35 cellular contexts compared by ENCODE assay signal in genomic region chr17:78849026-78849425, GRCh38. TPM values are rescaled to one million over a fixed set of nuclear protein-coding genes. Genes with fewer than 3 reads are reported as not detected.
DNase-seq lines count a peak whose midpoint lies in the region; ATAC-seq and TF ChIP-seq lines count a peak whose summit lies in the region.
"Had no signal": no experiment of that assay in that cellular context is flagged by ENCODE, and none has a peak within 500 bp of the region (broad histone marks: within the 10 kb centered on the region; RNA-seq: fewer than 3 reads in every experiment).

No MANE protein-coding gene starts in this region.

- H3K36me3 ChIP-seq in SK-N-SH (replicated peaks in 1 of 2; ENCODE audit: control insufficient read depth in 1 of 2, insufficient read depth in 2 of 2, low read length in 1 of 2) (peaks cover 14 to 18% of the 10 kb centered on the region in 2 experiments), osteoblast (ENCODE audit: insufficient read depth, low read length) (peaks cover 14% of the 10 kb centered on the region), brain microvascular endothelial cell (replicated peaks) (peaks cover 14% of the 10 kb centered on the region)
- H3K36me3 ChIP-seq: BE2C had no signal

- H3K9me3 ChIP-seq in SK-N-SH (no peaks in the 10 kb centered on the region), osteoblast (ENCODE audit: low read depth, low read length) (no peaks in the 10 kb centered on the region)
- H3K9me3 ChIP-seq: A549; BE2C; BLaER1; BLaER1 treated with 17β-estradiol and CSF1 and Interleukin-3, amounts not matched to agents 10 nM and 100 nM; Caco-2 had no signal

- H3K4me1 ChIP-seq in SK-N-SH (ENCODE audit: control insufficient read depth in 1 of 2, insufficient read depth in 2 of 2, low read depth in 1 of 2, low read length in 1 of 2) (no peaks in the 10 kb centered on the region), osteoblast (ENCODE audit: insufficient read depth, low read length) (peaks cover 8% of the 10 kb centered on the region)
- H3K4me1 ChIP-seq: A549, BE2C, Caco-2 had no signal

- peaks cover 3% of the 10 kb centered on the region; the same call in 1 of the 2 replicates for H3K9me3 Mint-ChIP-seq in HFFc6
- no peaks in the 10 kb centered on the region for H3K9me3 Mint-ChIP-seq in progenitor cell of endocrine pancreas (ENCODE audit: low read depth)
- no peaks in the 10 kb centered on the region for H3K9me3 Mint-ChIP-seq in WTC11
- H3K9me3 Mint-ChIP-seq: CD14-positive monocyte; CD4-positive, alpha-beta memory T cell; CD4-positive, alpha-beta T cell; CD4-positive, CD25-positive, alpha-beta regulatory T cell; CD8-positive, alpha-beta memory T cell; CD8-positive, alpha-beta T cell had no signal

- H2AFZ ChIP-seq in SK-N-SH (ENCODE audit: low read depth): no peak overlapping the region
- no peak overlapping the region for H2AFZ ChIP-seq in osteoblast (ENCODE audit: low read length)

- in situ Hi-C loops in brain microvascular endothelial cell (cut with HindIII; ENCODE audit: low pct_ligation_motif_present, low sequenced_read_pairs): no loop called here

- TF ChIP-seq CTCF in SK-N-SH (IDR thresholded peaks at IDR 0.05) (no peak), HFFc6 (IDR thresholded peaks at IDR 0.05) (no peak), osteoblast (IDR thresholded peaks at IDR 0.05; ENCODE audit: extremely low read depth, low read depth, low read length) (no peak), progenitor cell of endocrine pancreas (IDR thresholded peaks at IDR 0.05; ENCODE audit: unreplicated experiment) (no peak), brain microvascular endothelial cell (IDR thresholded peaks at IDR 0.05; ENCODE audit: low read depth, low read length, missing control alignments) (no peak), WTC11 (IDR thresholded peaks at IDR 0.05) (no peak)

- peaks cover 9% of the 10 kb centered on the region for H3K27me3 Mint-ChIP-seq in HFFc6 (ENCODE audit: insufficient read depth)
- H3K27me3 Mint-ChIP-seq in progenitor cell of endocrine pancreas: no peaks in the 10 kb centered on the region
- no peaks in the 10 kb centered on the region for H3K27me3 Mint-ChIP-seq in WTC11 (ENCODE audit: low read depth)
- H3K27me3 Mint-ChIP-seq: B cell; CD4-positive, alpha-beta memory T cell; CD4-positive, alpha-beta T cell; CD4-positive, CD25-positive, alpha-beta regulatory T cell had no signal

- no peaks in the 10 kb centered on the region for H3K79me2 ChIP-seq in SK-N-SH (ENCODE audit: insufficient read depth)
- H3K79me2 ChIP-seq in osteoblast (ENCODE audit: insufficient read depth, low read length): no peaks in the 10 kb centered on the region

- H3K27ac Mint-ChIP-seq in HFFc6 (0 out of 2 replicates have a peak overlapping the region, but pooled peaks have one; percentile 16), progenitor cell of endocrine pancreas (peak overlapping the region; percentile 7), WTC11 (no peak overlapping the region)
- H3K27ac Mint-ChIP-seq: B cell; CD4-positive, alpha-beta memory T cell; CD4-positive, alpha-beta T cell; CD4-positive, CD25-positive, alpha-beta regulatory T cell; CD8-positive, alpha-beta memory T cell; CD8-positive, alpha-beta T cell had no signal

- POLR2A ChIA-PET in SK-N-SH (lab: Yijun Ruan, JAX): no interaction called here
- POLR2A ChIA-PET in WTC11 (lab: Charles Lee): no interaction called here

- DNase-seq in SK-N-SH (no peak), HFFc6 (no peak), osteoblast (ENCODE audit: insufficient read length, low spot score, missing footprints) (peak; percentile 53), progenitor cell of endocrine pancreas (ENCODE audit: low spot score, unreplicated experiment) (no peak), brain microvascular endothelial cell (no peak), WTC11 (ENCODE audit: low spot score) (no peak), NCI-H2227 treated with DMSO at 0.1 percent for 48 hours (lab: John Stamatoyannopoulos, UW) (no peak)
- DNase-seq: 8988T; ACHN; AML-193; BE2C; C1 segment of cervical spinal cord; Caco-2; Calu3; CD4-positive, alpha-beta memory T cell; CD4-positive, alpha-beta T cell; CD4-positive, CD25-positive, alpha-beta regulatory T cell; CD8-positive, alpha-beta memory T cell; CD8-positive, alpha-beta T cell; COR-L47; DMS 273 treated with DMSO at 0.1 percent for 48 hours; DMS153; DMS53; DMS79; DMS79 treated with DMSO at 0.1 percent for 48 hours; DND-41; EL had no signal

- H3K4me1 Mint-ChIP-seq in HFFc6 (ENCODE audit: low read depth) (peaks cover 10% of the 10 kb centered on the region), progenitor cell of endocrine pancreas (ENCODE audit: low read depth) (no peaks in the 10 kb centered on the region), WTC11 (peaks cover 2% of the 10 kb centered on the region; the same call in 1 of the 2 replicates)

- no peak overlapping the region for H3K9ac ChIP-seq in SK-N-SH
- H3K9ac ChIP-seq: BLaER1; BLaER1 treated with 17β-estradiol and CSF1 and Interleukin-3, amounts not matched to agents 10 nM and 100 nM had no signal

- H4K20me1 ChIP-seq in SK-N-SH (ENCODE audit: insufficient read depth): no peaks in the 10 kb centered on the region
- peaks cover under 1% of the 10 kb centered on the region for H4K20me1 ChIP-seq in osteoblast (ENCODE audit: insufficient read depth, low read length)
- H4K20me1 ChIP-seq: BLaER1 had no signal

- no peak overlapping the region for H3K27ac ChIP-seq in SK-N-SH (ENCODE audit: low read depth in 2 of 2, low read length in 1 of 2)
- H3K27ac ChIP-seq in osteoblast (ENCODE audit: low read depth, low read length): no peak overlapping the region
- no peak overlapping the region for H3K27ac ChIP-seq in brain microvascular endothelial cell
- H3K27ac ChIP-seq: 22Rv1; A549; BLaER1; BLaER1 treated with 17β-estradiol and CSF1 and Interleukin-3, amounts not matched to agents 10 nM and 100 nM; C4-2B had no signal

- TF ChIP-seq RAD21 in SK-N-SH (IDR thresholded peaks at IDR 0.05; ENCODE audit: low read length): no peak

- WGBS in SK-N-SH (ENCODE audit: low lambda C conversion rate): 96% methylated on average over 5 of the region's 5 CpGs

- no peak overlapping the region for H3K4me3 ChIP-seq in SK-N-SH (ENCODE audit: low read depth in 2 of 2, low read length in 1 of 2)
- no peak overlapping the region for H3K4me3 ChIP-seq in osteoblast (ENCODE audit: insufficient read depth, low read length)
- H3K4me3 ChIP-seq in brain microvascular endothelial cell (ENCODE audit: low read depth, low read length): no peak overlapping the region
- H3K4me3 ChIP-seq: A549; BLaER1; BLaER1 treated with 17β-estradiol and CSF1 and Interleukin-3, amounts not matched to agents 10 nM and 100 nM had no signal

- H3K9me2 ChIP-seq in SK-N-SH: no peaks in the 10 kb centered on the region

- H3F3A ChIP-seq in SK-N-SH (replicated peaks; ENCODE audit: insufficient read depth): peaks cover 39% of the 10 kb centered on the region

- H3K27me3 ChIP-seq in SK-N-SH (ENCODE audit: insufficient read depth) (no peaks in the 10 kb centered on the region), osteoblast (ENCODE audit: insufficient read depth, low read length) (no peaks in the 10 kb centered on the region), brain microvascular endothelial cell (replicated peaks) (no peaks in the 10 kb centered on the region)
- H3K27me3 ChIP-seq: BE2C; BLaER1; BLaER1 treated with 17β-estradiol and CSF1 and Interleukin-3, amounts not matched to agents 10 nM and 100 nM had no signal

- H3K4me2 ChIP-seq in SK-N-SH: no peak overlapping the region
- no peak overlapping the region for H3K4me2 ChIP-seq in osteoblast (ENCODE audit: insufficient read depth, low read length)
- H3K4me2 ChIP-seq: A549; BLaER1; BLaER1 treated with 17β-estradiol and CSF1 and Interleukin-3, amounts not matched to agents 10 nM and 100 nM had no signal

- ATAC-seq in SK-N-SH treated with all-trans-retinoic acid at 6 μM for 48 hours: peak; percentile 17
- ATAC-seq in WTC11: no peak
- ATAC-seq: CD8-positive, alpha-beta T cell had no signal

- CTCF ChIA-PET in SK-N-SH (lab: Yijun Ruan, JAX) (interaction anchor here (2.6 kb wide), 1 partner anchor 17 kb away, joined by 13 read pairs; no protein-coding TSS in a partner anchor), WTC11 (lab: Charles Lee) (interaction anchor here (1.0 kb wide), 1 partner anchor 17 kb away, joined by 6 read pairs; no protein-coding TSS in a partner anchor)

- H3K4me3 Mint-ChIP-seq in HFFc6: no peak overlapping the region
- H3K4me3 Mint-ChIP-seq in progenitor cell of endocrine pancreas (ENCODE audit: low read depth): no peak overlapping the region
- H3K4me3 Mint-ChIP-seq in WTC11: no peak overlapping the region
- H3K4me3 Mint-ChIP-seq: B cell; CD14-positive monocyte; CD4-positive, alpha-beta memory T cell; CD4-positive, alpha-beta T cell; CD4-positive, CD25-positive, alpha-beta regulatory T cell; CD8-positive, alpha-beta memory T cell; CD8-positive, alpha-beta T cell had no signal

- H3K36me3 Mint-ChIP-seq in HFFc6 (ENCODE audit: low read depth) (peaks cover 20% of the 10 kb centered on the region), progenitor cell of endocrine pancreas (ENCODE audit: insufficient read depth) (peaks cover 1% of the 10 kb centered on the region), WTC11 (no peaks in the 10 kb centered on the region)
- H3K36me3 Mint-ChIP-seq: CD4-positive, alpha-beta memory T cell; CD4-positive, CD25-positive, alpha-beta regulatory T cell; CD8-positive, alpha-beta memory T cell; CD8-positive, alpha-beta T cell had no signal

- no peak for TF ChIP-seq EP300 in SK-N-SH (IDR thresholded peaks at IDR 0.05; ENCODE audit: borderline replicate concordance in 1 of 2, low read depth in 1 of 2, low read length in 1 of 2)

TF ChIP-seq in SK-N-SH treated with all-trans-retinoic acid at 6 μM for 48 hours, 23 proteins besides CTCF, POLR2A, EP300 and RAD21 (continues in another document):
- TF ChIP-seq ARNTL (CRISPR knock-in tag; IDR thresholded peaks at IDR 0.05; ENCODE audit: borderline replicate concordance, low read depth): no peak

TF ChIP-seq in SK-N-SH, 30 proteins besides CTCF, POLR2A, EP300 and RAD21 (continues in another document):
- no peak for TF ChIP-seq YY1 (IDR thresholded peaks at IDR 0.05; ENCODE audit: low read depth)

TF ChIP-seq in WTC11, 78 proteins besides CTCF, POLR2A, EP300 and RAD21 (continues in another document):
- no peak for TF ChIP-seq ZNF263 (CRISPR knock-in tag; IDR thresholded peaks at IDR 0.05; ENCODE audit: low read depth)

RNA-seq across cellular contexts. Expression of gene USP36, which starts 8.4 kb away (rescaled TPM):
- polyA plus RNA-seq in SK-N-SH (2012; rRNA removed): 34.6 and 41.2 TPM in 2 replicates
- polyA plus RNA-seq in SK-N-SH (2012; cell fraction: cytosol; rRNA removed): 22.5 and 26.9 TPM in 2 replicates
- polyA plus RNA-seq in SK-N-SH (2012; cell fraction: nucleus; rRNA removed): 163 and 178 TPM in 2 replicates
- total RNA-seq in HFFc6 (2021; fragmentation: NEBNext Ultra II Directional; extraction: Animal tissue kit (Norgen Biotek cat#: 25700)): 10 to 100 TPM; 43.6 to 50.3 (median 46.2) TPM
- total RNA-seq in osteoblast: 30.8 and 34.8 TPM in 2 replicates
- total RNA-seq in progenitor cell of endocrine pancreas: 54.1 and 54.9 TPM in 2 replicates
- 62.0 to 74.0 TPM (median 65.8 TPM) in 3 replicates for total RNA-seq in WTC11 (2021)

RNA-seq across cellular contexts. Expression of gene CEP295NL, which starts 54.0 kb away (rescaled TPM):
- polyA plus RNA-seq in SK-N-SH (2012; rRNA removed): 0.31 and 0.35 TPM in 2 replicates
- polyA plus RNA-seq in SK-N-SH (2012; cell fraction: cytosol; rRNA removed): 0.17 and 0.21 TPM in 2 replicates
- 0.68 and 0.97 TPM in 2 replicates for polyA plus RNA-seq in SK-N-SH (2012; cell fraction: nucleus; rRNA removed)
- total RNA-seq in HFFc6 (2021; fragmentation: NEBNext Ultra II Directional; extraction: Animal tissue kit (Norgen Biotek cat#: 25700)): 1 to 10 TPM in 4 of 6 experiments, under 1 TPM in 2; 0.85 to 2.7 (median 1.6) TPM
- 2.5 and 5.3 TPM in 2 replicates for total RNA-seq in osteoblast
- 2.3 and 2.6 TPM in 2 replicates for total RNA-seq in progenitor cell of endocrine pancreas
- total RNA-seq in WTC11 (2021): 0.61 to 0.89 TPM (median 0.89 TPM) in 3 replicates
- total RNA-seq: CD8-positive, alpha-beta memory T cell had no signal
- polyA plus RNA-seq: CD4-positive, alpha-beta memory T cell; CD8-positive, alpha-beta memory T cell had no signal
